Comparison of ENCODE assay signal across 8 cellular contexts in the genomic region with DNA sequence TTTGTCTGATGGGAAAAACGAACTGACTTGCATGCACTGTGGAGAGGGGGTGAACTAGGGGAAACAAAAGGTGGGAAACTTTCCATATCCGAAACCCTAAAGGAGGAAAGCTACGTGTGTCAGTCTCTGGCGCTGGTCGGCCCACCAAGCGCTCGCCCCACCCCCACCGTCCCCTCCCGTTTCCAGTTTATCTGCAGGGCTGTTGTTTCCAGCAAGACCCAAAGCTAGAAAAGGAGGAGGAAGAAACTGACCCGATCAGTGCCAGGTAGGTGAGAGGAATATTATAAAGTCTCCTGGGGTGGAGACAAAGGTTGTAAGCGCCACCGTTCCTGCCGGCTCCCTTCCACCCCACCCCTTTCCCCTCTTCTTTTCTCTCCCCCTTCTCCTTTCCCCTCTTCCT. TPM values are rescaled to one million over a fixed set of nuclear protein-coding genes. Genes with fewer than 3 reads are reported as not detected.
DNase-seq lines count a peak whose midpoint lies in the region; ATAC-seq and TF ChIP-seq lines count a peak whose summit lies in the region.

No MANE protein-coding gene starts in this region.

- H3K36me3 ChIP-seq in osteoblast (ENCODE audit: insufficient read depth, low read length), result no peaks in the 10 kb centered on the region

- H3K4me2 ChIP-seq in osteoblast (ENCODE audit: insufficient read depth, low read length), result peak overlapping the region; percentile 52

- no peaks in the 10 kb centered on the region for H3K9me3 ChIP-seq in osteoblast (ENCODE audit: low read depth, low read length)

- no peaks in the 10 kb centered on the region for H4K20me1 ChIP-seq in osteoblast (ENCODE audit: insufficient read depth, low read length)

- TF ChIP-seq CTCF in fibroblast of mammary gland (conservative IDR thresholded peaks at IDR 0.05; ENCODE audit: control insufficient read depth, insufficient read depth, low read depth, low read length) (no peak), osteoblast (IDR thresholded peaks at IDR 0.05; ENCODE audit: extremely low read depth, low read depth, low read length) (no peak)

- H3K4me1 Mint-ChIP-seq in T-cell, result peaks cover 5 to 13% (median 11%) of the 10 kb centered on the region in 3 donors

- POLR2A ChIA-PET in T-cell (lab: Charles Lee) (interaction anchor here (0.7 to 1.1 kb wide), 2 partner anchors 19 to 328 kb away, joined by 3 to 4 read pairs; no protein-coding TSS in a partner anchor), HEK293T (lab: Yijun Ruan, JAX) (interaction anchor here (0.9 to 3.5 kb wide), 15 partner anchors 8 to 107 kb away, joined by 3 to 55 read pairs (median 8); a partner anchor contains a TSS)

- no peak overlapping the region for H3K27ac Mint-ChIP-seq in T-cell

- CTCF ChIA-PET in T-cell (lab: Charles Lee) (no interaction called here), HEK293T (lab: Yijun Ruan, JAX) (interaction anchor here (0.6 to 1.5 kb wide), 2 partner anchors 145 to 146 kb away, joined by 3 read pairs; no protein-coding TSS in a partner anchor)

- no peaks in the 10 kb centered on the region for H3K27me3 ChIP-seq in osteoblast (ENCODE audit: insufficient read depth, low read length)

- H3K4me3 ChIP-seq in fibroblast of mammary gland (ENCODE audit: control insufficient read depth, low read depth, low read length) (peak overlapping the region; percentile 80), osteoblast (ENCODE audit: insufficient read depth, low read length) (peak overlapping the region; percentile 86)

- DNase-seq in NCI-H1417 (lab: John Stamatoyannopoulos, UW) (peak in 2 of 3 experiments; percentile 24 to 46), NCI-H1417 treated with DMSO at 0.1 percent for 48 hours (lab: John Stamatoyannopoulos, UW) (no peak), T-cell (no peak), fibroblast of mammary gland (ENCODE audit: low read depth) (no peak), osteoblast (ENCODE audit: insufficient read length, low spot score, missing footprints) (no peak), HEK293T (ENCODE audit: extremely low spot score) (no peak)
- no peak for DNase-seq in stimulated activated CD4-positive, alpha-beta T cell treated with anti-CD3 and anti-CD28 coated beads, Interleukin-15, amount 100 ng/mL, for 24 hours

- peaks cover 5 to 17% of the 10 kb centered on the region in 2 donors for H3K27me3 Mint-ChIP-seq in T-cell

- H3K4me3 Mint-ChIP-seq in T-cell, result peak overlapping the region; percentile 74 to 86 (median 78)

- H3K9me3 Mint-ChIP-seq in T-cell, result no peaks in the 10 kb centered on the region

- peaks cover 22% of the 10 kb centered on the region for H3K79me2 ChIP-seq in osteoblast (ENCODE audit: insufficient read depth, low read length)

- H3K27ac ChIP-seq in osteoblast (ENCODE audit: low read depth, low read length), result peak overlapping the region; percentile 97

- no peak for ATAC-seq in T-cell (replicated peaks in 1 of 4)
- ATAC-seq in HG02870 (IDR thresholded peaks at IDR 0.05; ENCODE audit: unreplicated experiment), result no peak

- no peak overlapping the region for H2AFZ ChIP-seq in osteoblast (ENCODE audit: low read length)

- no peaks in the 10 kb centered on the region for H3K4me1 ChIP-seq in osteoblast (ENCODE audit: insufficient read depth, low read length)

- H3K36me3 Mint-ChIP-seq in T-cell, result no peaks in the 10 kb centered on the region

TF ChIP-seq in HEK293T, 16 proteins besides CTCF, POLR2A, EP300 and RAD21:
- TF ChIP-seq ELF4 (IDR thresholded peaks at IDR 0.05) (no peak), LEF1 (IDR thresholded peaks at IDR 0.05; ENCODE audit: borderline replicate concordance) (no peak), BHLHE40 (IDR thresholded peaks at IDR 0.05; ENCODE audit: borderline replicate concordance) (no peak), HDGF (IDR thresholded peaks at IDR 0.05; ENCODE audit: borderline replicate concordance) (no peak), FOXA1 (IDR thresholded peaks at IDR 0.05) (no peak), L3MBTL2 (conservative IDR thresholded peaks at IDR 0.05) (no peak), ARNT (IDR thresholded peaks at IDR 0.05) (no peak), SP1 (IDR thresholded peaks at IDR 0.05) (no peak), CTBP1 (IDR thresholded peaks at IDR 0.05; ENCODE audit: borderline replicate concordance) (no peak), SUZ12 (IDR thresholded peaks at IDR 0.05) (no peak), FOXK2 (IDR thresholded peaks at IDR 0.05) (no peak), ZNF384 (IDR thresholded peaks at IDR 0.05) (no peak), FOXM1 (IDR thresholded peaks at IDR 0.05; ENCODE audit: borderline replicate concordance) (no peak), TARDBP (IDR thresholded peaks at IDR 0.05) (no peak), NFRKB (IDR thresholded peaks at IDR 0.05) (no peak)
- TF ChIP-seq, protein P1, sequence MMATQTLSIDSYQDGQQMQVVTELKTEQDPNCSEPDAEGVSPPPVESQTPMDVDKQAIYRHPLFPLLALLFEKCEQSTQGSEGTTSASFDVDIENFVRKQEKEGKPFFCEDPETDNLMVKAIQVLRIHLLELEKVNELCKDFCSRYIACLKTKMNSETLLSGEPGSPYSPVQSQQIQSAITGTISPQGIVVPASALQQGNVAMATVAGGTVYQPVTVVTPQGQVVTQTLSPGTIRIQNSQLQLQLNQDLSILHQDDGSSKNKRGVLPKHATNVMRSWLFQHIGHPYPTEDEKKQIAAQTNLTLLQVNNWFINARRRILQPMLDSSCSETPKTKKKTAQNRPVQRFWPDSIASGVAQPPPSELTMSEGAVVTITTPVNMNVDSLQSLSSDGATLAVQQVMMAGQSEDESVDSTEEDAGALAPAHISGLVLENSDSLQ (IDR thresholded peaks at IDR 0.05), result no peak

RNA-seq across cellular contexts. Expression of a gene that starts 0.6 kb away (rescaled TPM):
- 1 to 10 TPM in 3 of 5 donors, under 1 TPM in 1, not detected in 1; 0.65 to 1.7 (median 1.3) TPM for total RNA-seq in T-cell
- 96.4 and 110 TPM in 2 replicates for total RNA-seq in osteoblast

RNA-seq across cellular contexts. Expression of a gene that starts 19.4 kb away (rescaled TPM):
- 10 to 100 TPM; 17.7 to 41.5 (median 27.7) TPM for total RNA-seq in T-cell
- 144 and 150 TPM in 2 replicates for total RNA-seq in osteoblast

RNA-seq across cellular contexts. Expression of a gene that starts 26.9 kb away (rescaled TPM):
- total RNA-seq in T-cell, result not detected
- 6.5 and 10.0 TPM in 2 replicates for total RNA-seq in osteoblast

RNA-seq across cellular contexts. Expression of a gene that starts 46.1 kb away (rescaled TPM):
- total RNA-seq in T-cell, result 10 to 100 TPM; 24.0 to 38.3 (median 26.8) TPM
- 2.4 and 4.3 TPM in 2 replicates for total RNA-seq in osteoblast

Comparison
In these comparisons a context has a peak if more than half of its experiments do, and no peak if none do; other contexts are left out.
1. DNase-seq: peak in NCI-H1417 (2 of 3); none in NCI-H1417 treated with DMSO at 0.1 percent for 48 hours (single experiment), T-cell (0 of 34), fibroblast of mammary gland (single experiment), osteoblast (single experiment), HEK293T (single experiment) and stimulated activated CD4-positive, alpha-beta T cell treated with anti-CD3 and anti-CD28 coated beads, Interleukin-15, amount 100 ng/mL, for 24 hours (single experiment).
2. RNA of a gene that starts 0.6 kb away (total RNA-seq): 96.4 to 110 TPM in osteoblast; 0.65 to 1.7 TPM in T-cell; every median in the first group is over 10 times any median in the second.